8 cellular contexts compared by ENCODE assay signal in the genomic region with DNA sequence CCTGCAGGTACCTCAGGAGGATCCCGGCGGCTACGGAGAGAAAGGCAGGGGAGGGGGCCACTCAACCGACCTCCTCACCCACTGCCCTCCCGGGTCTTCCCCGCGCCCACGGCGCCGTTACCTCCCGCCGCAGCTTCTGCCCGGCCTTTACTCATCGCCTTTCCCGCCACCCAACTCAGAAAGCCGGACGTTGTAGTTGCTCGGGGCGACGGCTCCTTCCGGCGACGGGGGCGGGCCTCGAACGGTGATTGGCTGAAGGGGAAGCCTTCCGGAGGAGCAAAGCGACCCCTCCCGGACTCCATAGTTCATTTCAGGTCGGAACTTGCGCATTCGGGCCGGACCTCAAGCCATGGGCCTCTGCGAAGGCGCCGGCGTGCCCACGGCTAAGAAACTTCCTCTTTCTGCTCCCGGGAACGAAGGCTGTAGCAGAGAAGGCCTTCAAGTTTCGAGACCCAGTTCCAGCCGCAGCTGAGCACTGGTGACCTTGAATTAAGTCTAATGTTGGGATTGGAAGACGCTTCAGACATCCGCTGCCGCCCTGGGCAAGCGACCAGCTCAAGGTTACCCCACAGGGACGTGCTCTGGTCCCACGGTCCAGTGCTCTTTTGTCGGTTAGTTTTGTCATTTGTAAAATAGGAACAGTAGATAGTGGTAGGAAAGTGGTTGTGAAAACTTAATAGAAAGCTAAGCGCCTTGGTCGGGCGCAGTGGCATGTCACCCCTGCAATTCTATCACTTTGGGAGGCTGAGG. TPM values are rescaled to one million over a fixed set of nuclear protein-coding genes. Genes with fewer than 3 reads are reported as not detected.
A peak's percentile ranks its signal among the peaks of the same experiment; 100 is the strongest.
DNase-seq lines count a peak whose midpoint lies in the region; ATAC-seq, FAIRE-seq and TF ChIP-seq lines count a peak whose summit lies in the region.

A gene with protein sequence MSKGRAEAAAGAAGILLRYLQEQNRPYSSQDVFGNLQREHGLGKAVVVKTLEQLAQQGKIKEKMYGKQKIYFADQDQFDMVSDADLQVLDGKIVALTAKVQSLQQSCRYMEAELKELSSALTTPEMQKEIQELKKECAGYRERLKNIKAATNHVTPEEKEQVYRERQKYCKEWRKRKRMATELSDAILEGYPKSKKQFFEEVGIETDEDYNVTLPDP (minus strand): TSS at position 198 of the 750 bp plus-strand sequence. CDS start 43 bp downstream, at position 155.

- peaks cover 31% of the 10 kb centered on the region for H3K4me1 Mint-ChIP-seq in nephron

- H3K36me3 ChIP-seq in H7 (replicated peaks; ENCODE audit: control insufficient read depth, insufficient read depth, low read length) (peaks cover 33% of the 10 kb centered on the region), MM.1S (replicated peaks; ENCODE audit: insufficient read depth, low read length) (peaks cover 7% of the 10 kb centered on the region; the same call in 1 of the 2 replicates)

- H3K4me3 ChIP-seq in H7 (ENCODE audit: insufficient read depth, low read depth, low read length), result peak within 1 kb of the TSS; percentile 94
- peak within 1 kb of the TSS; percentile 90 for H3K4me3 ChIP-seq in MM.1S (ENCODE audit: low read length)
- H3K4me3 ChIP-seq in fibroblast of the aortic adventitia (ENCODE audit: low read depth, low read length), result peak within 1 kb of the TSS; percentile 75

- H3K4me1 ChIP-seq in MM.1S (ENCODE audit: low read length), result peaks cover 37% of the 10 kb centered on the region

- peak within 1 kb of the TSS; percentile 98 for H3K27ac ChIP-seq in MM.1S (ENCODE audit: low read length)

- peaks cover 40% of the 10 kb centered on the region for H3F3A ChIP-seq in MM.1S (ENCODE audit: insufficient read depth, low read length)

- H3K4me2 ChIP-seq in MM.1S (ENCODE audit: low read depth, low read length), result peak within 1 kb of the TSS; percentile 71

- no peaks in the 10 kb centered on the region for H3K9me3 Mint-ChIP-seq in nephron

- FAIRE-seq in G401.6 (lab: Jason Lieb, UNC), result peak; percentile 93

- no peaks in the 10 kb centered on the region for H4K20me1 ChIP-seq in MM.1S (ENCODE audit: insufficient read depth, low read length)

- DNase-seq in H7 (peak; percentile 99), MM.1S (peak; percentile 97), SHP77 treated with DMSO at 0.1 percent for 48 hours (lab: John Stamatoyannopoulos, UW) (peak; percentile 92), fibroblast of the aortic adventitia (ENCODE audit: low read depth) (peak; percentile 93)
- peak; percentile 87 for DNase-seq in activated effector memory CD4-positive, alpha-beta T cell treated with Interleukin-2 at 50 U/mL for 16 hours
- peak; percentile 96 for DNase-seq in stimulated activated naive CD8-positive, alpha-beta T cell treated with anti-CD3 and anti-CD28 coated beads, Interleukin-15, Interleukin-2, amounts not matched to agents 100 U/mL and 50 U/mL, for 24 hours

- H3K27ac Mint-ChIP-seq in nephron, result peak within 1 kb of the TSS; percentile 87 to 96 (median 88)

- H3K36me3 Mint-ChIP-seq in nephron (ENCODE audit: low read depth), result peaks cover 32% of the 10 kb centered on the region

- peaks cover 3% of the 10 kb centered on the region for H3K27me3 Mint-ChIP-seq in nephron (ENCODE audit: low read depth)

- H3K79me2 ChIP-seq in MM.1S (ENCODE audit: low read length), result peaks cover 65% of the 10 kb centered on the region

- H3K9me3 ChIP-seq in MM.1S (replicated peaks; ENCODE audit: insufficient read depth, low read length), result no peaks in the 10 kb centered on the region

- no peaks in the 10 kb centered on the region for H3K9me2 ChIP-seq in MM.1S (replicated peaks; ENCODE audit: insufficient read depth, low read length)

- H3K27me3 ChIP-seq in H7 (ENCODE audit: control insufficient read depth, insufficient read depth, low read length) (no peaks in the 10 kb centered on the region), MM.1S (replicated peaks; ENCODE audit: insufficient read depth, low read length) (no peaks in the 10 kb centered on the region)

- H3K4me3 Mint-ChIP-seq in nephron, result peak within 1 kb of the TSS; percentile 98 to 99 (median 98)

- TF ChIP-seq CTCF in MM.1S (IDR thresholded peaks at IDR 0.05; ENCODE audit: low read length), result peak; percentile 41
- TF ChIP-seq CTCF in fibroblast of the aortic adventitia (IDR thresholded peaks at IDR 0.05; ENCODE audit: insufficient read depth, low read length), result peak; percentile 42
- TF ChIP-seq CTCF in nephron (IDR thresholded peaks at IDR 0.05; ENCODE audit: unreplicated experiment in 3 of 3), result peak in 1 of 3 experiments; percentile 26

- peak within 1 kb of the TSS; percentile 95 for H3K9ac ChIP-seq in MM.1S (ENCODE audit: low read length)

- peak; percentile 92 for ATAC-seq in stimulated activated naive CD8-positive, alpha-beta T cell treated with anti-CD3 and anti-CD28 coated beads, Interleukin-15, Interleukin-2, amounts not matched to agents 100 U/mL and 50 U/mL, for 24 hours

- peak within 1 kb of the TSS; percentile 53 for H2AFZ ChIP-seq in MM.1S (ENCODE audit: low read length)

RNA-seq across cellular contexts. Expression of the gene that starts here (rescaled TPM):
- 14.7 and 17.0 TPM in 2 replicates for total RNA-seq in H7 (2014; rRNA removed; shearing (Covaris generic))
- total RNA-seq in fibroblast of the aortic adventitia (ENCODE audit: low replicate concordance), result 0.49 and 18.3 TPM in 2 replicates

Comparison
In these comparisons a context has a peak if more than half of its experiments do, and no peak if none do; other contexts are left out.
1. Peak in every context shown above with its lines: DNase-seq, ATAC-seq, H3K4me3 ChIP-seq and H3K27ac ChIP-seq.